Comparison of ENCODE assay signal across 1 cellular context in genomic region chr12:1692895-1693294, GRCh38.
TF ChIP-seq lines count a peak whose summit lies in the region.

No MANE protein-coding gene starts in this region.

TF ChIP-seq in GM23338, 12 proteins besides CTCF, POLR2A, EP300 and RAD21 (continued from another document):
- TF ChIP-seq ZNF462 (CRISPR knock-in tag; IDR thresholded peaks at IDR 0.05), result no peak
- no peak for TF ChIP-seq ZNF114 (CRISPR knock-in tag; IDR thresholded peaks at IDR 0.05)
- no peak for TF ChIP-seq CREB1 (CRISPR knock-in tag; IDR thresholded peaks at IDR 0.05; ENCODE audit: low read depth)
- no peak for TF ChIP-seq EZH2phosphoT487 (IDR thresholded peaks at IDR 0.05; ENCODE audit: unreplicated experiment)
- TF ChIP-seq POLR2AphosphoS5 (IDR thresholded peaks at IDR 0.05; ENCODE audit: low read depth), result no peak
- TF ChIP-seq REST (IDR thresholded peaks at IDR 0.05; ENCODE audit: unreplicated experiment), result no peak
